8 cellular contexts compared by ENCODE assay signal in genomic region chr14:73753887-73754880, GRCh38. TPM values are rescaled to one million over a fixed set of nuclear protein-coding genes. Genes with fewer than 3 reads are reported as not detected.
DNase-seq lines count a peak whose midpoint lies in the region; ATAC-seq and TF ChIP-seq lines count a peak whose summit lies in the region.

No MANE protein-coding gene starts in this region.

- CTCF ChIA-PET in activated B cell treated with CpG ODN at 0.5 μM for 24 hours (lab: Charles Lee): interaction anchor here (0.9 to 2.2 kb wide), 12 partner anchors 8 to 71 kb away, joined by 3 to 10 read pairs (median 6); no protein-coding TSS in a partner anchor

- POLR2A ChIA-PET in activated B cell treated with CpG ODN at 0.5 μM for 24 hours (lab: Charles Lee): interaction anchor here (0.6 to 14.6 kb wide), 12 partner anchors 9 to 1012 kb away, joined by 3 to 493 read pairs (median 6); partner anchors contain the start of genes ACOT2, PNMA1, PTGR2 and ZNF410

- H3K4me1 Mint-ChIP-seq in activated B cell treated with CpG ODN at 0.5 μM for 24 hours: peaks cover 95% of the 10 kb centered on the region
- peaks cover 92% of the 10 kb centered on the region for H3K4me1 Mint-ChIP-seq in osteocyte (ENCODE audit: unreplicated experiment)

- DNase-seq in Ammon's horn (ENCODE audit: low spot score) (peak; percentile 83), activated B cell treated with CpG ODN at 0.5 μM for 24 hours (peak; percentile 55), fibroblast of gingiva (ENCODE audit: low read depth) (peak; percentile 61), osteocyte (ENCODE audit: extremely low spot score, unreplicated experiment) (no peak), cortex of kidney (lab: John Stamatoyannopoulos, UW) (no peak), cerebellar cortex (ENCODE audit: low spot score) (no peak)

- H3K27me3 Mint-ChIP-seq in activated B cell treated with CpG ODN at 0.5 μM for 24 hours: no peaks in the 10 kb centered on the region
- no peaks in the 10 kb centered on the region for H3K27me3 Mint-ChIP-seq in osteocyte (ENCODE audit: unreplicated experiment)

- TF ChIP-seq CTCF in activated B cell treated with CpG ODN at 0.5 μM for 24 hours (IDR thresholded peaks at IDR 0.05) (no peak), osteocyte (IDR thresholded peaks at IDR 0.05) (no peak)

- H3K36me3 Mint-ChIP-seq in activated B cell treated with CpG ODN at 0.5 μM for 24 hours (ENCODE audit: low read depth) (peaks cover 9% of the 10 kb centered on the region), osteocyte (ENCODE audit: unreplicated experiment) (no peaks in the 10 kb centered on the region)

- H3K4me3 Mint-ChIP-seq in activated B cell treated with CpG ODN at 0.5 μM for 24 hours (peak overlapping the region; percentile 77), osteocyte (ENCODE audit: unreplicated experiment) (peak overlapping the region; percentile 84)

- intact Hi-C loops in activated B cell treated with CpG ODN at 0.5 μM for 24 hours (cut with micrococcal nuclease): loop anchor here (1.0 to 2.0 kb wide), 3 partner anchors 17 to 71 kb away; no protein-coding TSS in a partner anchor

- peak overlapping the region; percentile 92 for H3K27ac Mint-ChIP-seq in activated B cell treated with CpG ODN at 0.5 μM for 24 hours
- H3K27ac Mint-ChIP-seq in osteocyte (ENCODE audit: unreplicated experiment): peak overlapping the region; percentile 96

- ATAC-seq in GM18868 (IDR thresholded peaks at IDR 0.05; ENCODE audit: unreplicated experiment) (peak; percentile 57), HG03378 (IDR thresholded peaks at IDR 0.05; ENCODE audit: unreplicated experiment) (peak; percentile 43), activated B cell treated with CpG ODN at 0.5 μM for 24 hours (ENCODE audit: low read depth) (peak; percentile 52)

- H3K9me3 Mint-ChIP-seq in activated B cell treated with CpG ODN at 0.5 μM for 24 hours: no peaks in the 10 kb centered on the region
- no peaks in the 10 kb centered on the region for H3K9me3 Mint-ChIP-seq in osteocyte (ENCODE audit: unreplicated experiment)

RNA-seq across cellular contexts. Expression of gene PNMA1, which starts 40.0 kb away (rescaled TPM):
- 19.9 and 22.2 TPM in 2 replicates for total RNA-seq in activated B cell treated with CpG ODN at 0.5 μM for 24 hours
- 81.4 and 81.8 TPM in 2 replicates for total RNA-seq in osteocyte

Comparison
In these comparisons a context has a peak if more than half of its experiments do, and no peak if none do; other contexts are left out.
1. DNase-seq: peak in Ammon's horn (single experiment), activated B cell treated with CpG ODN at 0.5 μM for 24 hours (single experiment) and fibroblast of gingiva (single experiment); none in osteocyte (single experiment), cortex of kidney (single experiment) and cerebellar cortex (single experiment).
2. Peak in every context shown above with its lines, with median percentiles within 50 percentile points of each other: ATAC-seq.